In genomic region chr5:80884851-80885697, GRCh38 we compare ENCODE assay signal across 14 cellular contexts.
A peak's percentile ranks its signal among the peaks of the same experiment; 100 is the strongest.
DNase-seq lines count a peak whose midpoint lies in the region; ATAC-seq and TF ChIP-seq lines count a peak whose summit lies in the region.
"Had no signal": no experiment of that assay in that cellular context is flagged by ENCODE, and none has a peak within 500 bp of the region (broad histone marks: within the 10 kb centered on the region; RNA-seq: fewer than 3 reads in every experiment).

No MANE protein-coding gene starts in this region.

- H3K27ac ChIP-seq in CD4-positive, CD25-positive, alpha-beta regulatory T cell (ENCODE audit: insufficient read depth, low read length, poor library complexity, severe bottlenecking), result no peak overlapping the region
- no peak overlapping the region for H3K27ac ChIP-seq in spleen
- H3K27ac ChIP-seq: ascending aorta, left ventricle myocardium inferior, neutrophil had no signal

- no peaks in the 10 kb centered on the region for H3K9me3 ChIP-seq in CD4-positive, CD25-positive, alpha-beta regulatory T cell (ENCODE audit: control insufficient read depth in 2 of 2, low read length in 2 of 2)
- H3K9me3 ChIP-seq in spleen, result no peaks in the 10 kb centered on the region
- H3K9me3 ChIP-seq: ascending aorta, left ventricle myocardium inferior, neutrophil had no signal

- H3K9me3 Mint-ChIP-seq in CD4-positive, CD25-positive, alpha-beta regulatory T cell, result peaks cover 0 to 2% (median 0%) of the 10 kb centered on the region in 7 donors
- H3K9me3 Mint-ChIP-seq in T-cell, result no peaks in the 10 kb centered on the region

- no peaks in the 10 kb centered on the region for H3K4me1 ChIP-seq in CD4-positive, CD25-positive, alpha-beta regulatory T cell (ENCODE audit: control insufficient read depth, insufficient read depth, low read length, poor library complexity, severe bottlenecking)
- peaks cover 0 to 7% (median 0%) of the 10 kb centered on the region in 6 donors for H3K4me1 ChIP-seq in spleen
- H3K4me1 ChIP-seq: ascending aorta had no signal

- 89 to 94% (median 92%) methylated on average over 1 of the region's 1 CpG for WGBS in spleen, 5 donors

- H3K27ac Mint-ChIP-seq in CD4-positive, CD25-positive, alpha-beta regulatory T cell, result peak overlapping the region; percentile 28 to 83 (median 55)
- H3K27ac Mint-ChIP-seq in T-cell, result peak overlapping the region; percentile 34 to 40

- no peak for TF ChIP-seq CTCF in spleen (IDR thresholded peaks at IDR 0.05 in 8 of 11, conservative IDR thresholded peaks at IDR 0.05 in 3 of 11)

- H3K4me1 Mint-ChIP-seq in CD4-positive, CD25-positive, alpha-beta regulatory T cell, result peaks cover 0 to 9% (median 7%) of the 10 kb centered on the region in 4 donors
- H3K4me1 Mint-ChIP-seq in T-cell, result peaks cover 0 to 7% (median 3%) of the 10 kb centered on the region in 3 donors

- no peak overlapping the region for H3K4me3 ChIP-seq in CD4-positive, CD25-positive, alpha-beta regulatory T cell (ENCODE audit: low read depth, low read length)
- H3K4me3 ChIP-seq in spleen (no peak overlapping the region), H7 (ENCODE audit: insufficient read depth, low read depth, low read length) (no peak overlapping the region)
- H3K4me3 ChIP-seq: ascending aorta, left ventricle myocardium inferior had no signal

- CTCF ChIA-PET in T-cell (lab: Charles Lee), result interaction anchor here in 1 of 2 donors (1.1 kb wide), 1 partner anchor 89 kb away, joined by 3 read pairs; no protein-coding TSS in a partner anchor

- no peaks in the 10 kb centered on the region for H3K27me3 ChIP-seq in CD4-positive, CD25-positive, alpha-beta regulatory T cell (ENCODE audit: control insufficient read depth, insufficient read depth, low read length)
- H3K27me3 ChIP-seq in spleen (replicated peaks in 1 of 7) (no peaks in the 10 kb centered on the region), H7 (ENCODE audit: control insufficient read depth, insufficient read depth, low read length) (no peaks in the 10 kb centered on the region)
- H3K27me3 ChIP-seq: ascending aorta, neutrophil had no signal

- no peak for DNase-seq in CD4-positive, CD25-positive, alpha-beta regulatory T cell
- peak; percentile 70 for DNase-seq in ELR (ENCODE audit: low read depth)
- DNase-seq in T-cell, result no peak
- peak; percentile 31 for DNase-seq in iris pigment epithelial cell (ENCODE audit: low read depth)
- no peak for DNase-seq in spleen
- no peak for DNase-seq in H7
- DNase-seq in midbrain (lab: John Stamatoyannopoulos, UW), result no peak
- DNase-seq in activated CD8-positive, alpha-beta memory T cell treated with anti-CD3 and anti-CD28 coated beads, Interleukin-2, amount 50 U/mL, for 48 hours, result no peak
- DNase-seq: C1 segment of cervical spinal cord; effector CD4-positive, alpha-beta T cell; left ventricle myocardium inferior; T-helper 17 cell had no signal

- peaks cover 26% of the 10 kb centered on the region for H3K36me3 Mint-ChIP-seq in CD4-positive, CD25-positive, alpha-beta regulatory T cell
- H3K36me3 Mint-ChIP-seq in T-cell, result peaks cover 35% of the 10 kb centered on the region

- no peak overlapping the region for H3K4me3 Mint-ChIP-seq in CD4-positive, CD25-positive, alpha-beta regulatory T cell
- no peak overlapping the region for H3K4me3 Mint-ChIP-seq in T-cell
- H3K4me3 Mint-ChIP-seq: T-helper 17 cell had no signal

- ATAC-seq in CD4-positive, CD25-positive, alpha-beta regulatory T cell (ENCODE audit: low read depth in 2 of 2), result no peak
- no peak for ATAC-seq in T-cell (replicated peaks in 1 of 4)
- ATAC-seq: T-helper 17 cell had no signal

- peaks cover 2% of the 10 kb centered on the region for H3K36me3 ChIP-seq in CD4-positive, CD25-positive, alpha-beta regulatory T cell (ENCODE audit: control insufficient read depth, insufficient read depth, low read length)
- peaks cover 0 to 36% (median 0%) of the 10 kb centered on the region in 6 donors for H3K36me3 ChIP-seq in spleen
- H3K36me3 ChIP-seq in H7 (replicated peaks; ENCODE audit: control insufficient read depth, insufficient read depth, low read length), result no peaks in the 10 kb centered on the region
- H3K36me3 ChIP-seq: neutrophil had no signal

- no peak for TF ChIP-seq POLR2A in spleen (IDR thresholded peaks at IDR 0.05)

- POLR2A ChIA-PET in T-cell (lab: Charles Lee), result no interaction called here

- intact Hi-C loops in spleen (cut with DNase I; ENCODE audit: low total_unique reads), result loop anchor here (5.0 kb wide), 1 partner anchor 173 kb away; no protein-coding TSS in a partner anchor

- H3K27me3 Mint-ChIP-seq in CD4-positive, CD25-positive, alpha-beta regulatory T cell, result no peaks in the 10 kb centered on the region
- no peaks in the 10 kb centered on the region for H3K27me3 Mint-ChIP-seq in T-cell
- H3K27me3 Mint-ChIP-seq: T-helper 17 cell had no signal

Comparison
In these comparisons a context has a peak if more than half of its experiments do, and no peak if none do; other contexts are left out.
1. DNase-seq: peak in ELR (single experiment) and iris pigment epithelial cell (single experiment); none in CD4-positive, CD25-positive, alpha-beta regulatory T cell (0 of 3), T-cell (0 of 34), spleen (single experiment), H7 (single experiment), midbrain (single experiment) and activated CD8-positive, alpha-beta memory T cell treated with anti-CD3 and anti-CD28 coated beads, Interleukin-2, amount 50 U/mL, for 48 hours (single experiment).